1 cellular context compared by ENCODE assay signal in the genomic region with DNA sequence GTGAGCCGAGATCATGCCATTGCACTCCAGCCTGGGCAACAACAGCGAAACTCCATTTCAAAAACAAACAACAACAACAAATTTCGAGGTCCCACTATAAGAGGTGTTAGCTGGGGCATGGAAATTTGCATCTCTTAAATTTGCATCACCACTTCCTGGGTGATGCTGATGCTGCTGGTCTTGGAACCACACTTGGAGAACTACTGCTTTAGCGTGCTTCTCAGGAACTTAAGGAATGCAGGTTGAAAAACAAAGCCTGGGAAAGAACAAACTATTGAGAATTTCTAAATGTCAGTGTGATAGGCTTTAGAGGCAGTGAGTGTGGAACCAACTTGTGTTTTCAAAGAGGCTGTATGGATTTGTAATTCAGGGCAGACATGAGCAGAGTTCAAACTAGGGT.
TF ChIP-seq lines count a peak whose summit lies in the region.

No MANE protein-coding gene starts in this region.

TF ChIP-seq in WTC11, 78 proteins besides CTCF, POLR2A, EP300 and RAD21 (continued from another document):
- TF ChIP-seq, protein P1, sequence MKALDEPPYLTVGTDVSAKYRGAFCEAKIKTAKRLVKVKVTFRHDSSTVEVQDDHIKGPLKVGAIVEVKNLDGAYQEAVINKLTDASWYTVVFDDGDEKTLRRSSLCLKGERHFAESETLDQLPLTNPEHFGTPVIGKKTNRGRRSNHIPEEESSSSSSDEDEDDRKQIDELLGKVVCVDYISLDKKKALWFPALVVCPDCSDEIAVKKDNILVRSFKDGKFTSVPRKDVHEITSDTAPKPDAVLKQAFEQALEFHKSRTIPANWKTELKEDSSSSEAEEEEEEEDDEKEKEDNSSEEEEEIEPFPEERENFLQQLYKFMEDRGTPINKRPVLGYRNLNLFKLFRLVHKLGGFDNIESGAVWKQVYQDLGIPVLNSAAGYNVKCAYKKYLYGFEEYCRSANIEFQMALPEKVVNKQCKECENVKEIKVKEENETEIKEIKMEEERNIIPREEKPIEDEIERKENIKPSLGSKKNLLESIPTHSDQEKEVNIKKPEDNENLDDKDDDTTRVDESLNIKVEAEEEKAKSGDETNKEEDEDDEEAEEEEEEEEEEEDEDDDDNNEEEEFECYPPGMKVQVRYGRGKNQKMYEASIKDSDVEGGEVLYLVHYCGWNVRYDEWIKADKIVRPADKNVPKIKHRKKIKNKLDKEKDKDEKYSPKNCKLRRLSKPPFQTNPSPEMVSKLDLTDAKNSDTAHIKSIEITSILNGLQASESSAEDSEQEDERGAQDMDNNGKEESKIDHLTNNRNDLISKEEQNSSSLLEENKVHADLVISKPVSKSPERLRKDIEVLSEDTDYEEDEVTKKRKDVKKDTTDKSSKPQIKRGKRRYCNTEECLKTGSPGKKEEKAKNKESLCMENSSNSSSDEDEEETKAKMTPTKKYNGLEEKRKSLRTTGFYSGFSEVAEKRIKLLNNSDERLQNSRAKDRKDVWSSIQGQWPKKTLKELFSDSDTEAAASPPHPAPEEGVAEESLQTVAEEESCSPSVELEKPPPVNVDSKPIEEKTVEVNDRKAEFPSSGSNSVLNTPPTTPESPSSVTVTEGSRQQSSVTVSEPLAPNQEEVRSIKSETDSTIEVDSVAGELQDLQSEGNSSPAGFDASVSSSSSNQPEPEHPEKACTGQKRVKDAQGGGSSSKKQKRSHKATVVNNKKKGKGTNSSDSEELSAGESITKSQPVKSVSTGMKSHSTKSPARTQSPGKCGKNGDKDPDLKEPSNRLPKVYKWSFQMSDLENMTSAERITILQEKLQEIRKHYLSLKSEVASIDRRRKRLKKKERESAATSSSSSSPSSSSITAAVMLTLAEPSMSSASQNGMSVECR (CRISPR knock-in tag; IDR thresholded peaks at IDR 0.05; ENCODE audit: borderline replicate concordance), result no peak
- TF ChIP-seq NFATC4 (CRISPR knock-in tag; IDR thresholded peaks at IDR 0.05) (no peak), SMAD4 (CRISPR knock-in tag; IDR thresholded peaks at IDR 0.05) (no peak), ZNF423 (CRISPR knock-in tag; IDR thresholded peaks at IDR 0.05) (no peak), TEAD4 (CRISPR knock-in tag; IDR thresholded peaks at IDR 0.05) (no peak), TCF7 (CRISPR knock-in tag; IDR thresholded peaks at IDR 0.05; ENCODE audit: low read depth) (no peak)
- TF ChIP-seq, protein P2, sequence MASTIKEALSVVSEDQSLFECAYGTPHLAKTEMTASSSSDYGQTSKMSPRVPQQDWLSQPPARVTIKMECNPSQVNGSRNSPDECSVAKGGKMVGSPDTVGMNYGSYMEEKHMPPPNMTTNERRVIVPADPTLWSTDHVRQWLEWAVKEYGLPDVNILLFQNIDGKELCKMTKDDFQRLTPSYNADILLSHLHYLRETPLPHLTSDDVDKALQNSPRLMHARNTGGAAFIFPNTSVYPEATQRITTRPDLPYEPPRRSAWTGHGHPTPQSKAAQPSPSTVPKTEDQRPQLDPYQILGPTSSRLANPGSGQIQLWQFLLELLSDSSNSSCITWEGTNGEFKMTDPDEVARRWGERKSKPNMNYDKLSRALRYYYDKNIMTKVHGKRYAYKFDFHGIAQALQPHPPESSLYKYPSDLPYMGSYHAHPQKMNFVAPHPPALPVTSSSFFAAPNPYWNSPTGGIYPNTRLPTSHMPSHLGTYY (CRISPR knock-in tag; IDR thresholded peaks at IDR 0.05), result no peak
